1 cellular context compared by ENCODE assay signal in the genomic region with DNA sequence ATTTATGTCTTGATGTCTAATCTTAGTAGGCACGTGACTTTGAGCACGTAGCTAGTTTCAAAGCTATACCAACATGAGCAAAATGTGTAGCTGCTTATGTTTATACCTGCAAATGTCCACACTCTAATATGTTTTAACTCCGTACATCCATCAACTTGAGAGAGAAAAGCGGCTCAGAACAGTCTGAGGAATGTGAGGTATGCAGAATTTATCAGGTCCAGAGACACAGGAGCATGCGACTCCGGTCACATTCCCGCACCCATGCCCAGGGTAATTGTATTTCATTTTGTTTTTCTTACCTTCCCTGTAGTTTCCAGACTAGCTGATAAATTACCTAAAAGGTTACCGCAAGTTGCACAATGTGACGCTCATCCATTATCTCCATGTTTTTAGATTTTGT.
TF ChIP-seq lines count a peak whose summit lies in the region.

No MANE protein-coding gene starts in this region.

TF ChIP-seq in SK-N-SH treated with all-trans-retinoic acid at 6 μM for 48 hours, 23 proteins besides CTCF, POLR2A, EP300 and RAD21 (continued from another document):
- TF ChIP-seq, protein P1, sequence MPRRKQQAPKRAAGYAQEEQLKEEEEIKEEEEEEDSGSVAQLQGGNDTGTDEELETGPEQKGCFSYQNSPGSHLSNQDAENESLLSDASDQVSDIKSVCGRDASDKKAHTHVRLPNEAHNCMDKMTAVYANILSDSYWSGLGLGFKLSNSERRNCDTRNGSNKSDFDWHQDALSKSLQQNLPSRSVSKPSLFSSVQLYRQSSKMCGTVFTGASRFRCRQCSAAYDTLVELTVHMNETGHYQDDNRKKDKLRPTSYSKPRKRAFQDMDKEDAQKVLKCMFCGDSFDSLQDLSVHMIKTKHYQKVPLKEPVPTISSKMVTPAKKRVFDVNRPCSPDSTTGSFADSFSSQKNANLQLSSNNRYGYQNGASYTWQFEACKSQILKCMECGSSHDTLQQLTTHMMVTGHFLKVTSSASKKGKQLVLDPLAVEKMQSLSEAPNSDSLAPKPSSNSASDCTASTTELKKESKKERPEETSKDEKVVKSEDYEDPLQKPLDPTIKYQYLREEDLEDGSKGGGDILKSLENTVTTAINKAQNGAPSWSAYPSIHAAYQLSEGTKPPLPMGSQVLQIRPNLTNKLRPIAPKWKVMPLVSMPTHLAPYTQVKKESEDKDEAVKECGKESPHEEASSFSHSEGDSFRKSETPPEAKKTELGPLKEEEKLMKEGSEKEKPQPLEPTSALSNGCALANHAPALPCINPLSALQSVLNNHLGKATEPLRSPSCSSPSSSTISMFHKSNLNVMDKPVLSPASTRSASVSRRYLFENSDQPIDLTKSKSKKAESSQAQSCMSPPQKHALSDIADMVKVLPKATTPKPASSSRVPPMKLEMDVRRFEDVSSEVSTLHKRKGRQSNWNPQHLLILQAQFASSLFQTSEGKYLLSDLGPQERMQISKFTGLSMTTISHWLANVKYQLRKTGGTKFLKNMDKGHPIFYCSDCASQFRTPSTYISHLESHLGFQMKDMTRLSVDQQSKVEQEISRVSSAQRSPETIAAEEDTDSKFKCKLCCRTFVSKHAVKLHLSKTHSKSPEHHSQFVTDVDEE (CRISPR knock-in tag; IDR thresholded peaks at IDR 0.05): peak; percentile 77
- TF ChIP-seq OSR1 (CRISPR knock-in tag; IDR thresholded peaks at IDR 0.05): no peak
- TF ChIP-seq PPARA (CRISPR knock-in tag; IDR thresholded peaks at IDR 0.05; ENCODE audit: borderline replicate concordance): no peak
- TF ChIP-seq TOX (CRISPR knock-in tag; IDR thresholded peaks at IDR 0.05; ENCODE audit: borderline replicate concordance): no peak
- TF ChIP-seq, protein P2, sequence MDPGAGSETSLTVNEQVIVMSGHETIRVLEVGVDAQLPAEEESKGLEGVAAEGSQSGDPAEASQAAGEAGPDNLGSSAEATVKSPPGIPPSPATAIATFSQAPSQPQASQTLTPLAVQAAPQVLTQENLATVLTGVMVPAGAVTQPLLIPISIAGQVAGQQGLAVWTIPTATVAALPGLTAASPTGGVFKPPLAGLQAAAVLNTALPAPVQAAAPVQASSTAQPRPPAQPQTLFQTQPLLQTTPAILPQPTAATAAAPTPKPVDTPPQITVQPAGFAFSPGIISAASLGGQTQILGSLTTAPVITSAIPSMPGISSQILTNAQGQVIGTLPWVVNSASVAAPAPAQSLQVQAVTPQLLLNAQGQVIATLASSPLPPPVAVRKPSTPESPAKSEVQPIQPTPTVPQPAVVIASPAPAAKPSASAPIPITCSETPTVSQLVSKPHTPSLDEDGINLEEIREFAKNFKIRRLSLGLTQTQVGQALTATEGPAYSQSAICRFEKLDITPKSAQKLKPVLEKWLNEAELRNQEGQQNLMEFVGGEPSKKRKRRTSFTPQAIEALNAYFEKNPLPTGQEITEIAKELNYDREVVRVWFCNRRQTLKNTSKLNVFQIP (CRISPR knock-in tag; IDR thresholded peaks at IDR 0.05; ENCODE audit: borderline replicate concordance, low read depth): 0 out of 2 replicates have a peak, but pooled peaks have one; percentile 12
- TF ChIP-seq ESRRG (CRISPR knock-in tag; IDR thresholded peaks at IDR 0.05): 0 out of 2 replicates have a peak, but pooled peaks have one; percentile 6
- TF ChIP-seq TCF4 (CRISPR knock-in tag; IDR thresholded peaks at IDR 0.05; ENCODE audit: borderline replicate concordance): no peak
- no peak for TF ChIP-seq ZNF70 (CRISPR knock-in tag; IDR thresholded peaks at IDR 0.05)
TF ChIP-seq in SK-N-SH treated with all-trans-retinoic acid at 6 μM for 48 hours: peak in this region for 5.
